ENCODE assay signal across 9 cellular contexts in genomic region chr18:77080283-77080682, GRCh38. TPM values are rescaled to one million over a fixed set of nuclear protein-coding genes. Genes with fewer than 3 reads are reported as not detected.
DNase-seq lines count a peak whose midpoint lies in the region; ATAC-seq and TF ChIP-seq lines count a peak whose summit lies in the region.
"Had no signal": no experiment of that assay in that cellular context is flagged by ENCODE, and none has a peak within 500 bp of the region (broad histone marks: within the 10 kb centered on the region; RNA-seq: fewer than 3 reads in every experiment).

No MANE protein-coding gene starts in this region.

- no peak overlapping the region for H3K4me3 ChIP-seq in mammary epithelial cell (replicated peaks in 1 of 3; ENCODE audit: insufficient read depth in 1 of 3, low read depth in 2 of 3, low read length in 3 of 3)

- no peaks in the 10 kb centered on the region for H3K9me3 Mint-ChIP-seq in stimulated activated naive CD8-positive, alpha-beta T cell treated with anti-CD3 and anti-CD28 coated beads, Interleukin-15, amount 100 ng/mL, for 72 hours
- H3K9me3 Mint-ChIP-seq: activated naive CD4-positive, alpha-beta T cell treated with anti-CD3 and anti-CD28 coated beads, Interleukin-2, amount 50 U/mL, for 24 hours had no signal

- TF ChIP-seq CTCF in mammary epithelial cell (conservative IDR thresholded peaks at IDR 0.05 in 1 of 2, IDR thresholded peaks at IDR 0.05 in 1 of 2; ENCODE audit: extremely low read depth in 1 of 2, insufficient read depth in 1 of 2, low read depth in 1 of 2, low read length in 2 of 2) = no peak

- no peaks in the 10 kb centered on the region for H4K20me1 ChIP-seq in mammary epithelial cell (ENCODE audit: insufficient read depth, low read length)

- intact Hi-C loops in mammary epithelial cell (cut with micrococcal nuclease) = no loop called here

- peak; percentile 49 for DNase-seq in activated T-cell treated with anti-CD3 and anti-CD28 coated beads, Interleukin-2, amount 50 U/mL, for 1 hour
- DNase-seq in activated T-cell treated with anti-CD3 and anti-CD28 coated beads for 4 hours (no peak), RPMI8226 (peak; percentile 98), mammary epithelial cell (no peak), AML-193 (lab: John Stamatoyannopoulos, UW) (no peak)
- DNase-seq in stimulated activated naive CD8-positive, alpha-beta T cell treated with anti-CD3 and anti-CD28 coated beads, Interleukin-15, amount 100 ng/mL, for 72 hours = no peak
- DNase-seq in activated naive CD4-positive, alpha-beta T cell treated with Interleukin-2 at 50 U/mL for 16 hours = no peak

- H2AFZ ChIP-seq in mammary epithelial cell (ENCODE audit: low read depth, low read length) = no peak overlapping the region

- H3K27ac Mint-ChIP-seq in stimulated activated naive CD8-positive, alpha-beta T cell treated with anti-CD3 and anti-CD28 coated beads, Interleukin-15, amount 100 ng/mL, for 72 hours = peak overlapping the region in 1 of 2 donors; percentile 74

- no peak overlapping the region for H3K4me2 ChIP-seq in mammary epithelial cell (ENCODE audit: insufficient read depth, low read depth, low read length)

- no peak overlapping the region for H3K27ac ChIP-seq in mammary epithelial cell (ENCODE audit: insufficient read depth, low read depth, low read length)

- no peak overlapping the region for H3K4me3 Mint-ChIP-seq in stimulated activated naive CD8-positive, alpha-beta T cell treated with anti-CD3 and anti-CD28 coated beads, Interleukin-15, amount 100 ng/mL, for 72 hours

- peaks cover 29% of the 10 kb centered on the region for H3K4me1 ChIP-seq in mammary epithelial cell (ENCODE audit: insufficient read depth, low read length)

- BruUV-seq in mammary epithelial cell (replicated peaks; lab: Mats Ljungman, UMichigan) = no TSS peak

- H3K79me2 ChIP-seq in mammary epithelial cell (ENCODE audit: insufficient read depth, low read length) = peaks cover 82% of the 10 kb centered on the region

- ATAC-seq in HG02981 (IDR thresholded peaks at IDR 0.05; ENCODE audit: unreplicated experiment) = peak; percentile 81
- peak; percentile 63 for ATAC-seq in stimulated activated naive CD8-positive, alpha-beta T cell treated with anti-CD3 and anti-CD28 coated beads, Interleukin-15, amount 100 ng/mL, for 72 hours

- H3K4me1 Mint-ChIP-seq in stimulated activated naive CD8-positive, alpha-beta T cell treated with anti-CD3 and anti-CD28 coated beads, Interleukin-15, amount 100 ng/mL, for 72 hours = peaks cover 88% of the 10 kb centered on the region

- no peaks in the 10 kb centered on the region for H3K27me3 Mint-ChIP-seq in stimulated activated naive CD8-positive, alpha-beta T cell treated with anti-CD3 and anti-CD28 coated beads, Interleukin-15, amount 100 ng/mL, for 72 hours
- H3K27me3 Mint-ChIP-seq: activated naive CD4-positive, alpha-beta T cell treated with anti-CD3 and anti-CD28 coated beads, Interleukin-2, amount 50 U/mL, for 24 hours had no signal

- peaks cover 2% of the 10 kb centered on the region for H3K36me3 ChIP-seq in mammary epithelial cell (ENCODE audit: insufficient read depth, low read length)

- dilution Hi-C loops in mammary epithelial cell (cut with HindIII; ENCODE audit: low sequenced_read_pairs) = no loop called here

- CTCF ChIA-PET in mammary epithelial cell (lab: Charles Lee; ENCODE audit: low non-redundant PET) = no interaction called here

- no peaks in the 10 kb centered on the region for H3K27me3 ChIP-seq in mammary epithelial cell (ENCODE audit: insufficient read depth, low read length)

- WGBS in mammary epithelial cell (ENCODE audit: low coverage, missing lambda C conversion rate) = 99% methylated on average over 9 of the region's 9 CpGs

- no peaks in the 10 kb centered on the region for H3K9me3 ChIP-seq in mammary epithelial cell (replicated peaks; ENCODE audit: insufficient read depth, low read length)

- in situ Hi-C loops in mammary epithelial cell (cut with MboI; ENCODE audit: low sequenced_read_pairs in 2 of 2) = no loop called here

- no peak overlapping the region for H3K9ac ChIP-seq in mammary epithelial cell (ENCODE audit: insufficient read depth, low read length)

RNA-seq across cellular contexts. Expression of gene MBP, which starts 52.3 kb away (rescaled TPM):
- total RNA-seq in mammary epithelial cell = 10 to 100 TPM; 30.7 to 43.3 TPM
- polyA plus RNA-seq in mammary epithelial cell = 17.2 TPM
- polyA minus RNA-seq in mammary epithelial cell = 45.9 TPM

Comparison
In these comparisons a context has a peak if more than half of its experiments do, and no peak if none do; other contexts are left out.
1. DNase-seq: peak in activated T-cell treated with anti-CD3 and anti-CD28 coated beads, Interleukin-2, amount 50 U/mL, for 1 hour (single experiment) and RPMI8226 (single experiment); none in activated T-cell treated with anti-CD3 and anti-CD28 coated beads for 4 hours (single experiment), stimulated activated naive CD8-positive, alpha-beta T cell treated with anti-CD3 and anti-CD28 coated beads, Interleukin-15, amount 100 ng/mL, for 72 hours (0 of 2), activated naive CD4-positive, alpha-beta T cell treated with Interleukin-2 at 50 U/mL for 16 hours (single experiment), mammary epithelial cell (single experiment) and AML-193 (0 of 2).